1 cellular context compared by ENCODE assay signal in genomic region chr10:119687192-119688032, GRCh38.
TF ChIP-seq lines count a peak whose summit lies in the region.

No MANE protein-coding gene starts in this region.

TF ChIP-seq in GM12878, 131 proteins besides CTCF, POLR2A, EP300 and RAD21 (continued from another document):
- TF ChIP-seq IKZF1 (conservative IDR thresholded peaks at IDR 0.05) = 0 out of 2 replicates have a peak, but pooled peaks have one; percentile 22
- TF ChIP-seq NBN (IDR thresholded peaks at IDR 0.05) = 0 out of 2 replicates have a peak, but pooled peaks have one; percentile 0
- no peak for TF ChIP-seq ZNF592 (IDR thresholded peaks at IDR 0.05)
